Comparison of ENCODE assay signal across 9 cellular contexts in the genomic region with DNA sequence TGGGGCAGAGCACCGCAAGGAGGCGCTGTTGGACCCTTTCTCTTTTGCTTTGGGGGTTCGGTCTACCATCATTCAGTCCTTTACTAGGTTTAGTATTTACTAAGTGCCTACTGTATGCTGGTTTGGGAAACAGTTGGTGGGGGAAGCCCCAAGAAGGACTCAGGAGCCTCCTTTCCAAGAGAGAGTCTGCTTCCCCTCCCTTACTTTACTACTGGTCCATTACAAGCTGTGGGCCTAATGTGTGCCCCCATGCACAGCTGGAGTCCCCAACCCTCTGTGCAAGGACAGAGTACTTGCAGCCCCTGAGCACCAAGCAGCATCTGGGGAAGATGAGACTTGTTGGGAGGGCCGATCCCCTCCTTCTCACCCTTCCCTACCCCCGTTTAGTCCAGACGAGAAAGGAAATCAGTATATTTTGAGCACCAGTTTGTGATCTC. TPM values are rescaled to one million over a fixed set of nuclear protein-coding genes. Genes with fewer than 3 reads are reported as not detected.
DNase-seq lines count a peak whose midpoint lies in the region; ATAC-seq and TF ChIP-seq lines count a peak whose summit lies in the region.
"Had no signal": no experiment of that assay in that cellular context is flagged by ENCODE, and none has a peak within 500 bp of the region (broad histone marks: within the 10 kb centered on the region; RNA-seq: fewer than 3 reads in every experiment).

No MANE protein-coding gene starts in this region.

- WGBS in liver: 36% methylated on average over 6 of the region's 6 CpGs

- TF ChIP-seq POLR2A in breast epithelium (IDR thresholded peaks at IDR 0.05): no peak

- TF ChIP-seq RAD21 in liver (IDR thresholded peaks at IDR 0.05): peak; percentile 89 to 95

- H3K9me3 ChIP-seq in breast epithelium (no peaks in the 10 kb centered on the region), liver (ENCODE audit: control insufficient read depth in 4 of 4, low read length in 3 of 4) (no peaks in the 10 kb centered on the region)

- peak overlapping the region; percentile 78 to 95 (median 85) for H3K4me3 ChIP-seq in breast epithelium
- H3K4me3 ChIP-seq in liver (ENCODE audit: low read depth in 1 of 3, low read length in 3 of 3): peak overlapping the region; percentile 72 to 97 (median 79)

- peak in 2 of 3 donors; percentile 82 to 87 for TF ChIP-seq CTCF in breast epithelium (IDR thresholded peaks at IDR 0.05)
- peak; percentile 89 for TF ChIP-seq CTCF in liver (IDR thresholded peaks at IDR 0.05; ENCODE audit: low read depth, low read length, missing input control)

- H3K27me3 ChIP-seq in breast epithelium (no peaks in the 10 kb centered on the region), liver (ENCODE audit: control insufficient read depth in 4 of 4, insufficient read depth in 4 of 4, low read length in 3 of 4) (no peaks in the 10 kb centered on the region)

- peak; percentile 87 for DNase-seq in Ammon's horn (ENCODE audit: low spot score)
- DNase-seq in SKM-1 (lab: John Stamatoyannopoulos, UW; ENCODE audit: unreplicated experiment): peak; percentile 56
- DNase-seq in breast epithelium (ENCODE audit: low spot score in 2 of 2): no peak
- DNase-seq in stimulated activated CD4-positive, alpha-beta T cell treated with anti-CD3 and anti-CD28 coated beads, TNF-alpha, amount 100 ng/mL, for 48 hours (ENCODE audit: low read depth in 3 of 3): peak in 2 of 3 donors; percentile 85 to 86

- intact Hi-C loops in breast epithelium (cut with DNase I; ENCODE audit: low total_unique reads): loop anchor here (5.0 kb wide), 1 partner anchor 69 kb away; no protein-coding TSS in a partner anchor

- ATAC-seq in GM18907 (IDR thresholded peaks at IDR 0.05; ENCODE audit: unreplicated experiment) (peak; percentile 9), HG03442 (IDR thresholded peaks at IDR 0.05; ENCODE audit: unreplicated experiment) (peak; percentile 0), HG02798 (IDR thresholded peaks at IDR 0.05; ENCODE audit: poor library complexity, unreplicated experiment) (no peak)

- H3K27ac ChIP-seq in breast epithelium (peak overlapping the region; percentile 82 to 89), liver (ENCODE audit: low read depth in 1 of 2, low read length in 2 of 2) (peak overlapping the region; percentile 85 to 90)

- H3K4me1 ChIP-seq in breast epithelium (peaks cover 0 to 7% of the 10 kb centered on the region in 2 donors), liver (ENCODE audit: control insufficient read depth in 4 of 4, insufficient read depth in 4 of 4, low read length in 3 of 4) (peaks cover 8 to 37% (median 24%) of the 10 kb centered on the region in 4 donors)

- no peaks in the 10 kb centered on the region for H3K36me3 ChIP-seq in breast epithelium
- no peaks in the 10 kb centered on the region for H3K36me3 ChIP-seq in liver (ENCODE audit: control insufficient read depth in 4 of 4, insufficient read depth in 3 of 4, low read depth in 1 of 4, low read length in 3 of 4)

- H3K9ac ChIP-seq in liver (ENCODE audit: low read depth in 1 of 2, low read length in 2 of 2): no peak overlapping the region

TF ChIP-seq in liver, 16 proteins besides CTCF, POLR2A, EP300 and RAD21:
- TF ChIP-seq RXRA (IDR thresholded peaks at IDR 0.05): peak in 1 of 2 donors; percentile 28
- TF ChIP-seq, protein P1, sequence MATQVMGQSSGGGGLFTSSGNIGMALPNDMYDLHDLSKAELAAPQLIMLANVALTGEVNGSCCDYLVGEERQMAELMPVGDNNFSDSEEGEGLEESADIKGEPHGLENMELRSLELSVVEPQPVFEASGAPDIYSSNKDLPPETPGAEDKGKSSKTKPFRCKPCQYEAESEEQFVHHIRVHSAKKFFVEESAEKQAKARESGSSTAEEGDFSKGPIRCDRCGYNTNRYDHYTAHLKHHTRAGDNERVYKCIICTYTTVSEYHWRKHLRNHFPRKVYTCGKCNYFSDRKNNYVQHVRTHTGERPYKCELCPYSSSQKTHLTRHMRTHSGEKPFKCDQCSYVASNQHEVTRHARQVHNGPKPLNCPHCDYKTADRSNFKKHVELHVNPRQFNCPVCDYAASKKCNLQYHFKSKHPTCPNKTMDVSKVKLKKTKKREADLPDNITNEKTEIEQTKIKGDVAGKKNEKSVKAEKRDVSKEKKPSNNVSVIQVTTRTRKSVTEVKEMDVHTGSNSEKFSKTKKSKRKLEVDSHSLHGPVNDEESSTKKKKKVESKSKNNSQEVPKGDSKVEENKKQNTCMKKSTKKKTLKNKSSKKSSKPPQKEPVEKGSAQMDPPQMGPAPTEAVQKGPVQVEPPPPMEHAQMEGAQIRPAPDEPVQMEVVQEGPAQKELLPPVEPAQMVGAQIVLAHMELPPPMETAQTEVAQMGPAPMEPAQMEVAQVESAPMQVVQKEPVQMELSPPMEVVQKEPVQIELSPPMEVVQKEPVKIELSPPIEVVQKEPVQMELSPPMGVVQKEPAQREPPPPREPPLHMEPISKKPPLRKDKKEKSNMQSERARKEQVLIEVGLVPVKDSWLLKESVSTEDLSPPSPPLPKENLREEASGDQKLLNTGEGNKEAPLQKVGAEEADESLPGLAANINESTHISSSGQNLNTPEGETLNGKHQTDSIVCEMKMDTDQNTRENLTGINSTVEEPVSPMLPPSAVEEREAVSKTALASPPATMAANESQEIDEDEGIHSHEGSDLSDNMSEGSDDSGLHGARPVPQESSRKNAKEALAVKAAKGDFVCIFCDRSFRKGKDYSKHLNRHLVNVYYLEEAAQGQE (IDR thresholded peaks at IDR 0.05): no peak

RNA-seq across cellular contexts. Expression of a gene that starts 0.9 kb away (rescaled TPM):
- total RNA-seq in breast epithelium (10 to 100 TPM; 25.9 to 66.2 (median 48.1) TPM), liver (10 to 100 TPM; 18.6 to 44.8 TPM)
- polyA plus RNA-seq in liver: 10 to 100 TPM; 85.4 to 97.2 TPM

RNA-seq across cellular contexts. Expression of a gene that starts 29.1 kb away (rescaled TPM):
- total RNA-seq in breast epithelium (100 to 1,000 TPM; 421 to 823 (median 479) TPM), liver (100 to 1,000 TPM; 235 to 541 TPM)
- polyA plus RNA-seq in liver: 1,000 to 10,000 TPM; 2,487 to 2,911 TPM

RNA-seq across cellular contexts. Expression of a gene that starts 31.0 kb away (rescaled TPM):
- total RNA-seq in breast epithelium: not detected
- not detected for total RNA-seq in liver
- polyA plus RNA-seq in liver: not detected
- total RNA-seq: T-helper 1 cell treated with Interleukin-12 subunit alpha and Interleukin-12 subunit beta and Interleukin-4 antibody, amounts not matched to agents 30 ng/mL and 1 ng/mL, for 36 hours had no signal

RNA-seq across cellular contexts. Expression of a gene that starts 37.8 kb away (rescaled TPM):
- total RNA-seq in breast epithelium (10 to 100 TPM; 37.2 to 56.4 (median 45.9) TPM), liver (10 to 100 TPM; 19.8 to 23.7 TPM)
- polyA plus RNA-seq in liver: 10 to 100 TPM; 36.9 to 77.4 TPM

RNA-seq across cellular contexts. Expression of a gene that starts 52.8 kb away (rescaled TPM):
- total RNA-seq in breast epithelium: 10 to 100 TPM; 12.0 to 23.4 (median 13.4) TPM
- 100 to 1,000 TPM; 107 to 171 TPM for total RNA-seq in liver
- polyA plus RNA-seq in liver: 100 to 1,000 TPM in 1 of 2 donors, 10 to 100 TPM in 1; 85.6 to 108 TPM

Comparison
In these comparisons a context has a peak if more than half of its experiments do, and no peak if none do; other contexts are left out.
1. DNase-seq: peak in Ammon's horn (single experiment), SKM-1 (single experiment) and stimulated activated CD4-positive, alpha-beta T cell treated with anti-CD3 and anti-CD28 coated beads, TNF-alpha, amount 100 ng/mL, for 48 hours (2 of 3); none in breast epithelium (0 of 2).